28 cellular contexts compared by ENCODE assay signal in genomic region chr5:136027316-136027715, GRCh38. TPM values are rescaled to one million over a fixed set of nuclear protein-coding genes. Genes with fewer than 3 reads are reported as not detected.
"Had no signal": no experiment of that assay in that cellular context is flagged by ENCODE, and none has a peak within 500 bp of the region (broad histone marks: within the 10 kb centered on the region; RNA-seq: fewer than 3 reads in every experiment).

No MANE protein-coding gene starts in this region.

- H3K4me1 Mint-ChIP-seq: activated B cell treated with CpG ODN at 0.5 μM for 24 hours; activated CD4-positive, alpha-beta T cell treated with anti-CD3 and anti-CD28 coated beads for 36 hours; activated naive CD4-positive, alpha-beta T cell treated with anti-CD3 and anti-CD28 coated beads, Interleukin-2, amount 10 ng/mL, durations not matched to agents 7 days and 5 days; naive B cell; stimulated activated memory B cell treated with anti-CD40 and anti-IgM and Interleukin-4, amounts not matched to agents 10 μg/mL and 1 μg/mL and 100 μg/mL, for 72 hours; stimulated activated naive CD8-positive, alpha-beta T cell treated with anti-CD3 and anti-CD28 coated beads, Interleukin-15, amount 100 ng/mL, for 72 hours had no signal

- H3K27ac Mint-ChIP-seq: activated B cell treated with CpG ODN at 0.5 μM for 24 hours; activated CD4-positive, alpha-beta T cell treated with anti-CD3 and anti-CD28 coated beads for 36 hours; activated naive CD4-positive, alpha-beta T cell treated with anti-CD3 and anti-CD28 coated beads, Interleukin-2, amount 10 ng/mL, durations not matched to agents 7 days and 5 days; activated T-cell treated with anti-CD3 and anti-CD28 coated beads, Interleukin-2, amount 50 U/mL, for 24 hours; mesothelial cell of epicardium; naive B cell; progenitor cell of endocrine pancreas; stimulated activated memory B cell treated with anti-CD40 and anti-IgM and Interleukin-4, amounts not matched to agents 10 μg/mL and 1 μg/mL and 100 μg/mL, for 72 hours; stimulated activated naive CD8-positive, alpha-beta T cell treated with anti-CD3 and anti-CD28 coated beads, Interleukin-15, amount 100 ng/mL, for 72 hours; T-helper 2 cell treated with Interferon-gamma antibody and Interleukin-4, amounts not matched to agents 5 μg/mL and 100 μg/mL, for 36 hours had no signal

- H3K36me3 Mint-ChIP-seq: activated naive CD4-positive, alpha-beta T cell treated with anti-CD3 and anti-CD28 coated beads, Interleukin-2, amount 10 ng/mL, durations not matched to agents 7 days and 5 days; mesothelial cell of epicardium; naive B cell; stimulated activated memory B cell treated with anti-CD40 and anti-IgM and Interleukin-4, amounts not matched to agents 10 μg/mL and 1 μg/mL and 100 μg/mL, for 72 hours had no signal

- H3K27me3 ChIP-seq: ovary, right lobe of liver, thyroid gland had no signal

- H3K9me3 Mint-ChIP-seq: activated B cell treated with CpG ODN at 0.5 μM for 24 hours; activated naive CD4-positive, alpha-beta T cell treated with anti-CD3 and anti-CD28 coated beads, Interleukin-2, amount 10 ng/mL, durations not matched to agents 7 days and 5 days; activated T-cell treated with anti-CD3 and anti-CD28 coated beads, Interleukin-2, amount 50 U/mL, for 24 hours; central memory CD8-positive, alpha-beta T cell; mesothelial cell of epicardium; stimulated activated memory B cell treated with anti-CD40 and anti-IgM and Interleukin-4, amounts not matched to agents 10 μg/mL and 1 μg/mL and 100 μg/mL, for 72 hours; stimulated activated naive CD8-positive, alpha-beta T cell treated with anti-CD3 and anti-CD28 coated beads, Interleukin-15, amount 100 ng/mL, for 72 hours; T-helper 2 cell treated with Interferon-gamma antibody and Interleukin-4, amounts not matched to agents 5 μg/mL and 100 μg/mL, for 36 hours had no signal

- ATAC-seq: activated CD4-positive, alpha-beta T cell treated with anti-CD3 and anti-CD28 coated beads for 36 hours; heart right ventricle; left lobe of liver; lower lobe of right lung; right lobe of liver; stimulated activated memory B cell treated with anti-CD40 and anti-IgM and Interleukin-4, amounts not matched to agents 10 μg/mL and 1 μg/mL and 100 μg/mL, for 72 hours; stimulated activated naive CD8-positive, alpha-beta T cell treated with anti-CD3 and anti-CD28 coated beads, Interleukin-15, amount 100 ng/mL, for 72 hours had no signal

- H3K4me3 ChIP-seq: heart right ventricle, lower lobe of right lung, ovary, right lobe of liver, skin epidermis, thyroid gland had no signal

- DNase-seq: activated B cell treated with CpG ODN at 0.5 μM for 24 hours; activated CD4-positive, alpha-beta T cell treated with anti-CD3 and anti-CD28 coated beads for 36 hours; activated CD4-positive, alpha-beta T cell treated with anti-CD3 and anti-CD28 coated beads, Interleukin-2, amount 50 U/mL, for 4 hours; activated CD8-positive, alpha-beta memory T cell treated with anti-CD3 and anti-CD28 coated beads, Interleukin-2, amount 50 U/mL, for 48 hours; activated gamma-delta T cell; activated naive CD4-positive, alpha-beta T cell treated with anti-CD3 and anti-CD28 coated beads, Interleukin-2, amount 10 ng/mL, durations not matched to agents 7 days and 5 days; activated T-cell treated with anti-CD3 and anti-CD28 coated beads, Interleukin-2, amount 50 U/mL, for 24 hours; amniotic stem cell; effector memory CD4-positive, alpha-beta T cell; heart right ventricle; kidney glomerular epithelial cell; lower lobe of right lung; naive B cell; ovary; stimulated activated CD4-positive, alpha-beta T cell treated with anti-CD3 and anti-CD28 coated beads, Interleukin-1b, Interleukin-23, amount 100 ng/mL, for 48 hours; stimulated activated CD4-positive, alpha-beta T cell treated with anti-CD3 and anti-CD28 coated beads, Interleukin-4, amount 100 ng/mL, for 4 hours; stimulated activated CD8-positive, alpha-beta memory T cell treated with anti-CD3 and anti-CD28 coated beads, Interleukin-4, amount 100 ng/mL, for 48 hours; stimulated activated naive CD8-positive, alpha-beta T cell treated with anti-CD3 and anti-CD28 coated beads, Interleukin-15, amount 100 ng/mL, for 72 hours; T-helper 1 cell; thyroid gland had no signal

- H3K27ac ChIP-seq: lower lobe of right lung, ovary, right lobe of liver, thyroid gland had no signal

- H3K4me3 Mint-ChIP-seq: activated B cell treated with CpG ODN at 0.5 μM for 24 hours; activated CD4-positive, alpha-beta T cell treated with anti-CD3 and anti-CD28 coated beads for 36 hours; activated naive CD4-positive, alpha-beta T cell treated with anti-CD3 and anti-CD28 coated beads, Interleukin-2, amount 10 ng/mL, durations not matched to agents 7 days and 5 days; activated T-cell treated with anti-CD3 and anti-CD28 coated beads, Interleukin-2, amount 50 U/mL, for 24 hours; central memory CD8-positive, alpha-beta T cell; mesothelial cell of epicardium; naive B cell; stimulated activated memory B cell treated with anti-CD40 and anti-IgM and Interleukin-4, amounts not matched to agents 10 μg/mL and 1 μg/mL and 100 μg/mL, for 72 hours; stimulated activated naive CD8-positive, alpha-beta T cell treated with anti-CD3 and anti-CD28 coated beads, Interleukin-15, amount 100 ng/mL, for 72 hours; T-helper 2 cell treated with Interferon-gamma antibody and Interleukin-4, amounts not matched to agents 5 μg/mL and 100 μg/mL, for 36 hours had no signal

- H3K36me3 ChIP-seq: lower lobe of right lung, ovary, right lobe of liver, thyroid gland had no signal

- H3K9me3 ChIP-seq: heart right ventricle, lower lobe of right lung, ovary, right lobe of liver, thyroid gland had no signal

RNA-seq across cellular contexts. Expression of gene TGFBI, which starts 1.5 kb away (rescaled TPM):
- total RNA-seq: activated CD4-positive, alpha-beta T cell treated with anti-CD3 and anti-CD28 coated beads for 36 hours had no signal
